Comparison of ENCODE assay signal across 9 cellular contexts in genomic region chr22:30288414-30289125, GRCh38. TPM values are rescaled to one million over a fixed set of nuclear protein-coding genes. Genes with fewer than 3 reads are reported as not detected.
DNase-seq lines count a peak whose midpoint lies in the region; ATAC-seq and TF ChIP-seq lines count a peak whose summit lies in the region.
"Had no signal": no experiment of that assay in that cellular context is flagged by ENCODE, and none has a peak within 500 bp of the region (broad histone marks: within the 10 kb centered on the region; RNA-seq: fewer than 3 reads in every experiment).

No MANE protein-coding gene starts in this region.

- H3K4me1 ChIP-seq in Karpas-422 (ENCODE audit: low read length): peaks cover 45% of the 10 kb centered on the region

- no peaks in the 10 kb centered on the region for H3K27me3 Mint-ChIP-seq in naive B cell

- peak overlapping the region; percentile 80 for H3K9ac ChIP-seq in Karpas-422 (ENCODE audit: low read length)

- DNase-seq in AG09309 (ENCODE audit: low read depth): no peak
- peak; percentile 62 for DNase-seq in Karpas-422
- no peak for DNase-seq in naive B cell
- DNase-seq in glomerular visceral epithelial cell (ENCODE audit: extremely low spot score): no peak
- no peak for DNase-seq in NCI-H187 treated with DMSO at 0.1 percent for 48 hours (lab: John Stamatoyannopoulos, UW)
- no peak for DNase-seq in mucosa of gallbladder (ENCODE audit: low spot score)
- DNase-seq in NCI-H146 treated with DMSO at 0.1 percent for 48 hours (lab: John Stamatoyannopoulos, UW; ENCODE audit: unreplicated experiment): no peak

- peak overlapping the region; percentile 84 to 96 (median 93) for H3K4me3 Mint-ChIP-seq in naive B cell

- no peaks in the 10 kb centered on the region for H3K27me3 ChIP-seq in Karpas-422 (ENCODE audit: low read length)

- H2AFZ ChIP-seq in Karpas-422 (ENCODE audit: low read length): peak overlapping the region; percentile 80; the same call in 1 of the 2 replicates

- ATAC-seq in naive B cell (ENCODE audit: low read depth in 2 of 2): no peak

- peaks cover 4% of the 10 kb centered on the region; the same call in 1 of the 2 replicates for H4K20me1 ChIP-seq in Karpas-422 (ENCODE audit: insufficient read depth, low read depth, low read length)

- H3K27ac Mint-ChIP-seq in naive B cell: peak overlapping the region in 5 of 6 donors; percentile 57 to 94 (median 82)

- no peaks in the 10 kb centered on the region for H3K9me3 ChIP-seq in Karpas-422 (ENCODE audit: low read length)

- peaks cover 3 to 19% of the 10 kb centered on the region in 2 donors for H3K36me3 Mint-ChIP-seq in naive B cell

- H3K36me3 ChIP-seq in Karpas-422 (ENCODE audit: insufficient read depth, low read length): no peaks in the 10 kb centered on the region

- H3K9me3 Mint-ChIP-seq in naive B cell: no peaks in the 10 kb centered on the region

- H3K27ac ChIP-seq in Karpas-422 (ENCODE audit: low read length): peak overlapping the region; percentile 74
- peak overlapping the region; percentile 85 for H3K27ac ChIP-seq in cingulate gyrus (ENCODE audit: low read depth, low read length)

- H3K4me2 ChIP-seq in Karpas-422 (ENCODE audit: low read depth, low read length, poor library complexity, severe bottlenecking): peak overlapping the region; percentile 88

- no peaks in the 10 kb centered on the region for H3K79me2 ChIP-seq in Karpas-422 (ENCODE audit: low read length)

- H3K4me3 ChIP-seq in AG09309 (ENCODE audit: control insufficient read depth, low read depth, low read length) (peak overlapping the region; percentile 89), Karpas-422 (ENCODE audit: low read length) (peak overlapping the region; percentile 88)

- no peaks in the 10 kb centered on the region for H3K9me2 ChIP-seq in Karpas-422 (replicated peaks; ENCODE audit: insufficient read depth, low read length)

- no peak for TF ChIP-seq CTCF in AG09309 (IDR thresholded peaks at IDR 0.05; ENCODE audit: control insufficient read depth, insufficient read depth, low read depth, low read length, missing control alignments)

- H3K4me1 Mint-ChIP-seq in naive B cell: peaks cover 25 to 42% (median 40%) of the 10 kb centered on the region in 3 donors

RNA-seq across cellular contexts. Expression of gene CASTOR1, which starts 0.7 kb away (rescaled TPM):
- 3.2 and 8.4 TPM in 2 replicates for total RNA-seq in Karpas-422 (2014; rRNA removed; shearing (Covaris generic); ENCODE audit: low replicate concordance)
- 10 to 100 TPM in 5 of 6 donors, not detected in 1; 11.0 to 18.5 (median 14.7) TPM for polyA plus RNA-seq in naive B cell (ENCODE audit: low read depth in 6 of 6)
- 19.1 TPM for total RNA-seq in mucosa of gallbladder

RNA-seq across cellular contexts. Expression of gene OSM, which starts 21.9 kb away (rescaled TPM):
- not detected in 2 replicates for total RNA-seq in Karpas-422 (2014; rRNA removed; shearing (Covaris generic); ENCODE audit: low replicate concordance)
- polyA plus RNA-seq in naive B cell (ENCODE audit: low read depth in 6 of 6): 1 to 10 TPM in 5 of 6 donors, under 1 TPM in 1; 0.66 to 4.7 (median 1.3) TPM
- 4.7 TPM for total RNA-seq in mucosa of gallbladder
- total RNA-seq: renal cortical epithelial cell had no signal

RNA-seq across cellular contexts. Expression of gene TBC1D10A, which starts 38.2 kb away (rescaled TPM):
- total RNA-seq in Karpas-422 (2014; rRNA removed; shearing (Covaris generic); ENCODE audit: low replicate concordance): 7.6 and 16.9 TPM in 2 replicates
- polyA plus RNA-seq in naive B cell (ENCODE audit: low read depth in 6 of 6): 10 to 100 TPM; 39.9 to 54.0 (median 40.7) TPM
- 48.4 TPM for total RNA-seq in mucosa of gallbladder

RNA-seq across cellular contexts. Expression of gene LIF, which starts 42.0 kb away (rescaled TPM):
- not detected in 2 replicates for total RNA-seq in Karpas-422 (2014; rRNA removed; shearing (Covaris generic); ENCODE audit: low replicate concordance)
- not detected for polyA plus RNA-seq in naive B cell (ENCODE audit: low read depth in 6 of 6)
- 17.8 TPM for total RNA-seq in mucosa of gallbladder
